In genomic region chr1:33634806-33635205, GRCh38 we compare ENCODE assay signal across 7 cellular contexts.
A peak's percentile ranks its signal among the peaks of the same experiment; 100 is the strongest.
DNase-seq lines count a peak whose midpoint lies in the region; ATAC-seq, FAIRE-seq and TF ChIP-seq lines count a peak whose summit lies in the region.

No MANE protein-coding gene starts in this region.

- ATAC-seq in HG03439 (IDR thresholded peaks at IDR 0.05; ENCODE audit: unreplicated experiment) (no peak), HG03342 (IDR thresholded peaks at IDR 0.05; ENCODE audit: unreplicated experiment) (no peak)

- no peaks in the 10 kb centered on the region; the same call in none of the 2 replicates for H3K27me3 ChIP-seq in GM06990 (replicated peaks; ENCODE audit: control insufficient read depth, insufficient read depth, low read length)
- H3K27me3 ChIP-seq in kidney epithelial cell (ENCODE audit: control insufficient read depth, insufficient read depth, low read length): peaks cover 8% of the 10 kb centered on the region

- H3K4me3 ChIP-seq in GM06990 (replicated peaks; ENCODE audit: low read depth, low read length): no peak overlapping the region
- H3K4me3 ChIP-seq in kidney epithelial cell (ENCODE audit: low read depth, low read length): no peak overlapping the region

- H3K36me3 ChIP-seq in GM06990 (ENCODE audit: control insufficient read depth, insufficient read depth, low read length): no peaks in the 10 kb centered on the region
- H3K36me3 ChIP-seq in kidney epithelial cell (ENCODE audit: control insufficient read depth, insufficient read depth, low read length): no peaks in the 10 kb centered on the region

- FAIRE-seq in urothelium cell line (lab: Jason Lieb, UNC): peak; percentile 23

- DNase-seq in GM06990 (ENCODE audit: extremely low read depth, insufficient read length) (no peak), Kasumi-1 (lab: John Stamatoyannopoulos, UW) (peak; percentile 20 to 34), astrocyte of the hippocampus (ENCODE audit: low read depth, low spot score) (peak; percentile 56), kidney epithelial cell (ENCODE audit: low read depth) (no peak), urothelium cell line (ENCODE audit: low spot score) (peak; percentile 59)

- TF ChIP-seq CTCF in GM06990 (IDR thresholded peaks at IDR 0.05; ENCODE audit: insufficient read depth, low read length, poor library complexity, severe bottlenecking): peak; percentile 73
- TF ChIP-seq CTCF in kidney epithelial cell (IDR thresholded peaks at IDR 0.05; ENCODE audit: insufficient read depth, low read length, poor library complexity, severe bottlenecking): peak; percentile 58

Comparison
In these comparisons a context has a peak if more than half of its experiments do, and no peak if none do; other contexts are left out.
1. DNase-seq: peak in Kasumi-1 (2 of 2), astrocyte of the hippocampus (single experiment) and urothelium cell line (single experiment); none in GM06990 (single experiment) and kidney epithelial cell (single experiment).